ENCODE assay signal across 16 cellular contexts in the genomic region with DNA sequence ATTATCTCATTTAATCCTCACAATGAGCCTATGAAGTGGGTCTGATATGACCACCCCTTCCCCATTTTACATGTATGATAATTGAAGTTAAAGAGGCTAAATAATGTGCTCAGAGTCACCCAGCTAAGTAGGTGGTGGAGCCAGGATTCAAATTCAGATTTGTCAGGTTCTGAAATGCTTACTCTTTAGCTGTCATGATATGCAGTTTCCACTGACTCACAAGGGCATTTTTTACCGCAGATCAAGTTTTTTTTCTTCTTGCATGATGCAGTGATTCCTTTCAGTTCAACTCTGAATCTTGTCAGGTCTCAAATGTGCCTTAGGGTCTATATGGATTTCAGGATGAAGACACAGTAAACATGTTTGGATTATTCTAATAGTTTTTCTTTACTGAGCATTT. TPM values are rescaled to one million over a fixed set of nuclear protein-coding genes. Genes with fewer than 3 reads are reported as not detected.
DNase-seq lines count a peak whose midpoint lies in the region; ATAC-seq, FAIRE-seq and TF ChIP-seq lines count a peak whose summit lies in the region.
"Had no signal": no experiment of that assay in that cellular context is flagged by ENCODE, and none has a peak within 500 bp of the region (broad histone marks: within the 10 kb centered on the region; RNA-seq: fewer than 3 reads in every experiment).

No MANE protein-coding gene starts in this region.

- H3K4me3 ChIP-seq in A549 (no peak overlapping the region), AG10803 (ENCODE audit: low read length) (no peak overlapping the region), RWPE2 (ENCODE audit: severe bottlenecking) (no peak overlapping the region), gastroesophageal sphincter (no peak overlapping the region)
- H3K4me3 ChIP-seq: thoracic aorta had no signal

- TF ChIP-seq EP300 in A549 (IDR thresholded peaks at IDR 0.05) (no peak), gastroesophageal sphincter (IDR thresholded peaks at IDR 0.05) (no peak)

- CTCF ChIA-PET in A549 (lab: Yijun Ruan, JAX), result interaction anchor here (1.4 to 1.7 kb wide), 2 partner anchors 30 to 34 kb away, joined by 3 read pairs; no protein-coding TSS in a partner anchor

- H3K4me2 ChIP-seq in A549, result no peak overlapping the region

- H3K36me3 ChIP-seq in RWPE2 (ENCODE audit: low read depth), result no peaks in the 10 kb centered on the region
- H3K36me3 ChIP-seq in gastroesophageal sphincter, result no peaks in the 10 kb centered on the region
- H3K36me3 ChIP-seq: thoracic aorta had no signal

- POLR2A ChIA-PET in A549 (lab: Yijun Ruan, JAX), result no interaction called here

- FAIRE-seq in A549 (lab: Jason Lieb, UNC), result peak; percentile 70
- FAIRE-seq: endometrium had no signal

- H3K27ac ChIP-seq in A549 (no peak overlapping the region), RWPE2 (ENCODE audit: poor library complexity, severe bottlenecking) (no peak overlapping the region), gastroesophageal sphincter (no peak overlapping the region)
- H3K27ac ChIP-seq: thoracic aorta had no signal

- TF ChIP-seq RAD21 in A549 (conservative IDR thresholded peaks at IDR 0.05 in 1 of 2, IDR thresholded peaks at IDR 0.05 in 1 of 2), result no peak

- H3K4me1 ChIP-seq in A549 (no peaks in the 10 kb centered on the region), RWPE2 (ENCODE audit: insufficient read depth, poor library complexity, severe bottlenecking) (no peaks in the 10 kb centered on the region), gastroesophageal sphincter (no peaks in the 10 kb centered on the region)

- no peak for ATAC-seq in A549
- peak; percentile 25; the same call in 1 of the 3 replicates for ATAC-seq in RWPE2 (ENCODE audit: low read depth)
- ATAC-seq in gastroesophageal sphincter, result no peak
- ATAC-seq in GM21528 (IDR thresholded peaks at IDR 0.05; ENCODE audit: low FRiP score, unreplicated experiment), result no peak

- H3K9me3 ChIP-seq in A549 (no peaks in the 10 kb centered on the region), RWPE2 (ENCODE audit: severe bottlenecking) (no peaks in the 10 kb centered on the region), gastroesophageal sphincter (no peaks in the 10 kb centered on the region)
- H3K9me3 ChIP-seq: thoracic aorta had no signal

- TF ChIP-seq CTCF in A549 (IDR thresholded peaks at IDR 0.05) (no peak), AG10803 (conservative IDR thresholded peaks at IDR 0.05; ENCODE audit: low read length) (no peak), RWPE2 (IDR thresholded peaks at IDR 0.05; ENCODE audit: poor library complexity, severe bottlenecking) (no peak), gastroesophageal sphincter (IDR thresholded peaks at IDR 0.05) (no peak), GM13976 (IDR thresholded peaks at IDR 0.05; ENCODE audit: borderline replicate concordance, control extremely low read depth, extremely low read depth, insufficient read depth, missing control alignments) (no peak)

- no peaks in the 10 kb centered on the region for H3K27me3 ChIP-seq in RWPE2 (ENCODE audit: insufficient read depth, poor library complexity, severe bottlenecking)
- H3K27me3 ChIP-seq in gastroesophageal sphincter, result peaks cover 5% of the 10 kb centered on the region

- no peak for DNase-seq in A549 (ENCODE audit: low read depth in 1 of 2, low spot score in 1 of 2)
- DNase-seq in AG10803 (ENCODE audit: low read depth), result peak; percentile 30
- DNase-seq in RWPE2 (ENCODE audit: low spot score), result no peak
- peak; percentile 8 for DNase-seq in fibroblast of gingiva (ENCODE audit: low read depth)
- no peak for DNase-seq in GM13976 (ENCODE audit: low spot score)
- DNase-seq: activated naive CD4-positive, alpha-beta T cell; central memory CD4-positive, alpha-beta T cell; glutamatergic neuron; GOT3; mesendoderm; NCI-H2029; NCI-H524 treated with DMSO at 0.1 percent for 48 hours had no signal

- in situ Hi-C loops in GM13976 (cut with MboI; ENCODE audit: low sequenced_read_pairs, unreplicated experiment), result no loop called here

- no peak for TF ChIP-seq POLR2A in A549 (IDR thresholded peaks at IDR 0.05; ENCODE audit: low read length)
- TF ChIP-seq POLR2A in gastroesophageal sphincter (IDR thresholded peaks at IDR 0.05), result no peak

- 29% methylated on average over 1 of the region's 1 CpG for WGBS in A549 (ENCODE audit: missing lambda C conversion rate)
- WGBS in gastroesophageal sphincter (ENCODE audit: low coverage in 1 of 2), 2 donors, result 0 to 26% methylated on average over 1 of the region's 1 CpG

TF ChIP-seq in A549, 52 proteins besides CTCF, POLR2A, EP300 and RAD21:
- TF ChIP-seq KDM1A (IDR thresholded peaks at IDR 0.05; ENCODE audit: low read depth), result no peak
- TF ChIP-seq JUNB (IDR thresholded peaks at IDR 0.05), result no peak
- no peak for TF ChIP-seq SREBF2 (IDR thresholded peaks at IDR 0.05)
- TF ChIP-seq HOXB5 (CRISPR knock-in tag; IDR thresholded peaks at IDR 0.05), result no peak
- TF ChIP-seq SMC3 (IDR thresholded peaks at IDR 0.05), result no peak
- TF ChIP-seq NR3C1 (IDR thresholded peaks at IDR 0.05), result no peak
- TF ChIP-seq PHF8 (IDR thresholded peaks at IDR 0.05; ENCODE audit: borderline replicate concordance, low read depth), result no peak
TF ChIP-seq in A549: peak in this region for 0.

RNA-seq across cellular contexts. Expression of gene TRIM44, which starts 12.6 kb away (rescaled TPM):
- polyA plus RNA-seq in A549 (2011; rRNA removed) (70.4 and 102 TPM in 2 replicates), A549 (2017; fragmentation: RNase III; extraction: RNeasy Plus Mini Kit Qiagen cat#74134 plus additional on column Dnase treatment) (19.3 to 23.7 TPM (median 20.9 TPM) in 3 replicates)
- 20.3 and 20.4 TPM in 2 replicates for polyA plus RNA-seq in A549 (2012; cell fraction: cytosol; rRNA removed)
- polyA plus RNA-seq in A549 (2012; cell fraction: nucleus; rRNA removed), result 11.3 and 21.5 TPM in 2 replicates
- polyA minus RNA-seq in A549 (2011; rRNA and poly(A)+ RNA removed), result 91.7 and 113 TPM in 2 replicates
- total RNA-seq in gastroesophageal sphincter, result 10 to 100 TPM; 35.6 to 70.6 (median 43.2) TPM

RNA-seq across cellular contexts. Expression of gene FJX1, which starts 31.7 kb away (rescaled TPM):
- 6.5 and 7.1 TPM in 2 replicates for polyA plus RNA-seq in A549 (2011; rRNA removed)
- polyA plus RNA-seq in A549 (2012; cell fraction: cytosol; rRNA removed), result 16.4 and 23.4 TPM in 2 replicates
- 23.7 and 31.3 TPM in 2 replicates for polyA plus RNA-seq in A549 (2012; cell fraction: nucleus; rRNA removed)
- polyA plus RNA-seq in A549 (2017; fragmentation: RNase III; extraction: RNeasy Plus Mini Kit Qiagen cat#74134 plus additional on column Dnase treatment), result 14.5 to 17.9 TPM (median 15.6 TPM) in 3 replicates
- polyA minus RNA-seq in A549 (2011; rRNA and poly(A)+ RNA removed), result 5.4 and 5.9 TPM in 2 replicates
- total RNA-seq in gastroesophageal sphincter, result 10 to 100 TPM in 1 of 4 donors, 1 to 10 TPM in 2, under 1 TPM in 1; 0.93 to 10.1 (median 5.9) TPM

Comparison
In these comparisons a context has a peak if more than half of its experiments do, and no peak if none do; other contexts are left out.
1. DNase-seq: peak in AG10803 (single experiment) and fibroblast of gingiva (single experiment); none in A549 (0 of 2), RWPE2 (single experiment) and GM13976 (single experiment).